Comparison of ENCODE assay signal across 8 cellular contexts in the genomic region with DNA sequence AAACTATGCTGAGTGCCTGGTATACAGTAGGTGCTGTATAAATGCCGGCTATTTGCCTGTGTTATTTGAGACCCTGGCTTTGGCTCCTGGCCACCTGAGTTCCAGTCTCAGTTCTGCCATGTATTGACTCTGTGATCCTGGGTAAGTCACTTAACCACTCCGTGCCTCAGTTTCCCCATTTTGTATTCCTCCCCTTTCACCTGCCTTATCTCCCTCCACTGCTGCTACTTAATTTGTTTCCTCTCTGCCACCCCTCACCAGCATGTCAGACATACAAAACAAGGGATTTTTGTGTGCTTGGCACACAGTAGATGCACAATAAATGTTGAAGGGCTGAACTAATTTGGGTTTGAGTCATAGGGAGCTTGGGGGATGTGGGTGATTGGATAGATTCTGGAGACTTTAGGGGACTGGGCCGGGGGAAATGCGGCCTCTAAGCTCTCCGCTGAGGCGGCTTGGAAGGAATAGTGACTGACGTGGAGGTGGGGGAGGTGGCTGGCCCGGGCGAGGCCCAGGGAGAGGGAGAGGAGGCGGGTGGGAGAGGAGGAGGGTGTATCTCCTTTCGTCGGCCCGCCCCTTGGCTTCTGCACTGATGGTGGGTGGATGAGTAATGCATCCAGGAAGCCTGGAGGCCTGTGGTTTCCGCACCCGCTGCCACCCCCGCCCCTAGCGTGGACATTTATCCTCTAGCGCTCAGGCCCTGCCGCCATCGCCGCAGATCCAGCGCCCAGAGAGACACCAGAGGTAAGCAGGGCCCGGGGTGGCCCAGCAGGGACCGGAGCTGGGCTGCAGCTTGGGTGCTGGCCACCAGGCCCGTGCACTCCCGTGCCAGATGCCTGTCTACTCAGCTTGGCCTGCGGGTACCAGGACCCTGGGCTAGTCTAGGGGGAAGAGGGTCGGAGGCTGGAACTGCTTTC. TPM values are rescaled to one million over a fixed set of nuclear protein-coding genes. Genes with fewer than 3 reads are reported as not detected.
DNase-seq lines count a peak whose midpoint lies in the region; ATAC-seq, FAIRE-seq and TF ChIP-seq lines count a peak whose summit lies in the region.

Gene TIMP1 (plus strand): TSS at position 706 of the 917 bp plus-strand sequence. CDS start 980 bp downstream, outside the sequence.

- H3K4me3 ChIP-seq in HEK293 (ENCODE audit: low read depth, low read length) = peak within 1 kb of the TSS; percentile 66
- peak within 1 kb of the TSS; percentile 68 for H3K4me3 ChIP-seq in NB4 (ENCODE audit: low read depth, low read length)
- peak within 1 kb of the TSS; percentile 48 to 75 (median 65) for H3K4me3 ChIP-seq in keratinocyte (ENCODE audit: control insufficient read depth in 2 of 3, extremely low read depth in 1 of 3, insufficient read depth in 2 of 3, low read depth in 1 of 3, low read length in 3 of 3)

- no peaks in the 10 kb centered on the region for H3K9me3 ChIP-seq in HEK293 (ENCODE audit: control insufficient read depth, insufficient read depth, low read depth, low read length)
- H3K9me3 ChIP-seq in keratinocyte (ENCODE audit: control insufficient read depth, low read depth, low read length) = no peaks in the 10 kb centered on the region

- H3K27ac ChIP-seq in HEK293 (ENCODE audit: extremely low read depth, low read depth, low read length) (peak within 1 kb of the TSS; percentile 49; the same call in 1 of the 2 replicates), keratinocyte (ENCODE audit: control insufficient read depth, insufficient read depth, low read length) (peak within 1 kb of the TSS; percentile 58)

- peaks cover 1% of the 10 kb centered on the region for H3K36me3 Mint-ChIP-seq in central memory CD8-positive, alpha-beta T cell (ENCODE audit: insufficient read depth)

- no peaks in the 10 kb centered on the region for H3K27me3 Mint-ChIP-seq in central memory CD8-positive, alpha-beta T cell

- H3K4me1 Mint-ChIP-seq in central memory CD8-positive, alpha-beta T cell = peaks cover 27% of the 10 kb centered on the region

- no peaks in the 10 kb centered on the region; the same call in 1 of the 2 replicates for H3K4me1 ChIP-seq in HEK293 (ENCODE audit: control insufficient read depth, insufficient read depth, low read length)
- H3K4me1 ChIP-seq in keratinocyte (ENCODE audit: control insufficient read depth, extremely low read depth, insufficient read depth, low read length) = peaks cover 17% of the 10 kb centered on the region

- peak within 1 kb of the TSS; percentile 62 for H3K27ac Mint-ChIP-seq in central memory CD8-positive, alpha-beta T cell (ENCODE audit: low read depth)

- POLR2A ChIA-PET in HEK293 (lab: Yijun Ruan, JAX) = interaction anchor here (0.7 to 1.1 kb wide), 4 partner anchors 9 to 909 kb away, joined by 3 to 4 read pairs (median 3); partner anchors contain the start of gene ELK1

- dilution Hi-C loops in keratinocyte (cut with MboI; ENCODE audit: extremely low pct_ligation_motif_present, low sequenced_read_pairs) = no loop called here

- DNase-seq in GM04503 (ENCODE audit: low read depth) = peak; percentile 72
- DNase-seq in NB4 (ENCODE audit: low read depth) = peak; percentile 97
- peak; percentile 43 to 46 for DNase-seq in central memory CD8-positive, alpha-beta T cell (ENCODE audit: low spot score in 2 of 2)
- peak; percentile 21 for DNase-seq in keratinocyte (ENCODE audit: low read depth, low spot score)
- peak; percentile 54 to 61 for DNase-seq in stimulated activated CD4-positive, alpha-beta T cell treated with anti-CD3 and anti-CD28 coated beads, Interleukin-15, amount 100 ng/mL, for 1 hour (ENCODE audit: low read depth in 1 of 2, low spot score in 1 of 2)
- DNase-seq in NCI-H526 treated with DMSO at 0.1 percent for 48 hours (lab: John Stamatoyannopoulos, UW) = no peak

- CTCF ChIA-PET in HEK293 (lab: Yijun Ruan, JAX) = interaction anchor here (0.6 to 1.4 kb wide), 6 partner anchors 14 to 665 kb away, joined by 3 to 6 read pairs (median 3); no protein-coding TSS in a partner anchor

- H3K79me2 ChIP-seq in keratinocyte (ENCODE audit: control insufficient read depth, insufficient read depth, low read length) = no peaks in the 10 kb centered on the region

- H3K9me1 ChIP-seq in keratinocyte (ENCODE audit: control insufficient read depth, extremely low read depth, insufficient read depth, low read length) = no peaks in the 10 kb centered on the region

- peak within 1 kb of the TSS; percentile 72 for H3K4me3 Mint-ChIP-seq in central memory CD8-positive, alpha-beta T cell

- no peaks in the 10 kb centered on the region for H3K27me3 ChIP-seq in keratinocyte (ENCODE audit: control insufficient read depth, extremely low read depth, insufficient read depth, low read length)

- TF ChIP-seq CTCF in HEK293 (tag by site-specific recombination; IDR thresholded peaks at IDR 0.05) = no peak
- TF ChIP-seq CTCF in NB4 (IDR thresholded peaks at IDR 0.05; ENCODE audit: low read depth, low read length) = no peak
- TF ChIP-seq CTCF in keratinocyte (optimal IDR thresholded peaks at IDR 0.05 in 1 of 3, IDR thresholded peaks at IDR 0.05 in 1 of 3, conservative IDR thresholded peaks at IDR 0.05 in 1 of 3; ENCODE audit: extremely low read depth in 1 of 3, insufficient read depth in 2 of 3, low read length in 3 of 3) = no peak

- ATAC-seq in activated CD4-positive, CD25-positive, alpha-beta regulatory T cell treated with anti-CD3 and anti-CD28 coated beads, Interleukin-2, amount 50 U/mL, for 24 hours = peak; percentile 84 to 85
- peak; percentile 93 for ATAC-seq in central memory CD8-positive, alpha-beta T cell (replicated peaks; ENCODE audit: extremely low read depth, poor library complexity, severe bottlenecking)

- H3K36me3 ChIP-seq in HEK293 (ENCODE audit: control insufficient read depth in 2 of 2, insufficient read depth in 1 of 2, low read length in 2 of 2) (peaks cover 0 to 33% of the 10 kb centered on the region in 2 experiments; a peak in 1 of 3 replicates), keratinocyte (ENCODE audit: control insufficient read depth in 2 of 2, extremely low read depth in 1 of 2, insufficient read depth in 2 of 2, low read length in 2 of 2) (peaks cover 0 to 10% of the 10 kb centered on the region in 2 experiments)

- H2AFZ ChIP-seq in keratinocyte (ENCODE audit: control insufficient read depth, low read length) = peak within 1 kb of the TSS; percentile 6

- peak within 1 kb of the TSS; percentile 80 for H3K9ac ChIP-seq in keratinocyte (ENCODE audit: control insufficient read depth, extremely low read depth, insufficient read depth, low read length)

- H3K4me2 ChIP-seq in keratinocyte (ENCODE audit: control insufficient read depth, extremely low read depth, insufficient read depth, low read depth, low read length) = peak within 1 kb of the TSS; percentile 60

- no peaks in the 10 kb centered on the region for H3K9me3 Mint-ChIP-seq in central memory CD8-positive, alpha-beta T cell

- H4K20me1 ChIP-seq in keratinocyte (ENCODE audit: control insufficient read depth, extremely low read depth, insufficient read depth, low read length) = no peaks in the 10 kb centered on the region

- peak; percentile 20 for FAIRE-seq in keratinocyte (lab: Jason Lieb, UNC)

- TF ChIP-seq POLR2A in NB4 (IDR thresholded peaks at IDR 0.05; ENCODE audit: extremely low read depth, insufficient read length) = peak; percentile 48

TF ChIP-seq in HEK293, 187 proteins besides CTCF, POLR2A, EP300 and RAD21 (continues in another document):
- no peak for TF ChIP-seq ZBTB20 (tag by site-specific recombination; IDR thresholded peaks at IDR 0.05)
- no peak for TF ChIP-seq FEZF1 (tag by site-specific recombination; IDR thresholded peaks at IDR 0.05)
- no peak for TF ChIP-seq ZNF423 (tag by site-specific recombination; IDR thresholded peaks at IDR 0.05)
- peak; percentile 31; the same call in 1 of the 2 replicates for TF ChIP-seq ZNF513 (tag by site-specific recombination; IDR thresholded peaks at IDR 0.05)
- peak; percentile 82 for TF ChIP-seq KLF1 (tag by site-specific recombination; IDR thresholded peaks at IDR 0.05)

RNA-seq across cellular contexts. Expression of gene TIMP1, which starts in this region (rescaled TPM):
- 151 to 328 TPM (median 162 TPM) in 3 replicates for polyA plus RNA-seq in keratinocyte
- 10.1 TPM for polyA plus RNA-seq in keratinocyte (2011; ENCODE audit: low read depth)
- 143 and 188 TPM in 2 replicates for polyA plus RNA-seq in keratinocyte (2011; cell fraction: cytosol; rRNA removed)
- 127 and 170 TPM in 2 replicates for polyA plus RNA-seq in keratinocyte (2011; cell fraction: nucleus; rRNA removed)
- 180 and 201 TPM in 2 replicates for polyA plus RNA-seq in keratinocyte (2012; ENCODE audit: low replicate concordance)
- polyA minus RNA-seq in keratinocyte = 329 to 825 TPM (median 346 TPM) in 3 replicates
- polyA minus RNA-seq in keratinocyte (2011; cell fraction: cytosol; rRNA and poly(A)+ RNA removed) = 340 TPM
- polyA minus RNA-seq in keratinocyte (2011; cell fraction: nucleus; rRNA and poly(A)+ RNA removed) = 88.3 and 93.9 TPM in 2 replicates
